ENCODE assay signal across 8 cellular contexts in the genomic region with DNA sequence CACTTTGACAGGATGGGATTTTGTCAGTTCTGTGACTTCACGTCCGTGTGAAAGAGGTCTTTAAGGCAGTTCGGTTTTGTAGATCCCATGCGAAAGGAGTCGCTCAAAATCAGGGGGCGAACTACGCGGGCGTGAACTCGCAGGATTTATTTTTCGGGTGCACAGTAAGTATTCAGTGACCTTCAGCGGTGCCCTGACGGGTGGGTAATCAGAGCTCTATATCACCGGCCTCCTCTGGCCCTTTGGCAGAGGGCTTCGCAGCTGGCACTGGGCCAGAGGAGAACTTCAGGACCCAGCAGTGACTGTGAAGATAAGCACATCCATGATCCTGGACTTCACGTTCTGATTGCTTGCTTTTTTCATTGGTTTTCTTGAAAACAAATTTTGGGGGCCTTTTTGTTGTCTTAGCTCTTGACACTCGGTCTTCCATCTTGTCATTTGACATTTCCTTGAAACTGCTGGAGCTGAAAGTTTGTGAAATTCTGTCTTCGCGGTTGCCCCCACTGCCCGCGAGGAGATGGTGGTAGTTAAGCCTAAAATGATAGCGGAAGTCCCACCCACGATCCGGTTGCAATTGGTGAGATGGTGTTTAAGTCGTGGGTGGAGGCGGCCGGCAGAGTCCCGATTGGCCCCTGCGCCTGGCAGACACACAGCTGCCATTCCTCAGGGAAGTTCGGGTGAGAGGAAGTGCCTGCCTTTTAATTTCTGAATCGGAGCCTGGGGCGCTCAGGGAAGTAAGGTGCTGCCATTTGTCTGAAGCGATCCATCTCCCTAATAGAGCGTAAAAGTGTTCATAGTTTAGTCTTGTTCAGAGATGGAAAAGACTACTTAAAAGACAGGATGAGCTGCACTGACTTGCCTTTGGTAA. TPM values are rescaled to one million over a fixed set of nuclear protein-coding genes. Genes with fewer than 3 reads are reported as not detected.
A peak's percentile ranks its signal among the peaks of the same experiment; 100 is the strongest.
DNase-seq lines count a peak whose midpoint lies in the region; ATAC-seq and TF ChIP-seq lines count a peak whose summit lies in the region.

Gene FAM120AOS (minus strand): TSS at position 535 of the 868 bp plus-strand sequence. CDS start 872 bp downstream, outside the sequence.

- H3K27ac Mint-ChIP-seq in T-helper 2 cell treated with Interferon-gamma antibody and Interleukin-4, amounts not matched to agents 5 μg/mL and 100 μg/mL, for 36 hours = peak within 1 kb of the TSS; percentile 90

- TF ChIP-seq CTCF in ascending aorta (IDR thresholded peaks at IDR 0.05) (no peak), uterus (IDR thresholded peaks at IDR 0.05) (no peak)

- DNase-seq in NCI-H187 (lab: John Stamatoyannopoulos, UW) = peak; percentile 73 to 81
- DNase-seq in T-helper 2 cell treated with Interferon-gamma antibody and Interleukin-4, amounts not matched to agents 5 μg/mL and 100 μg/mL, for 36 hours (ENCODE audit: low spot score) = peak; percentile 91
- peak; percentile 78 to 96 for DNase-seq in ascending aorta (ENCODE audit: low spot score in 2 of 2)
- peak; percentile 93 to 96 (median 95) for DNase-seq in right cardiac atrium
- peak; percentile 84 for DNase-seq in pulmonary artery endothelial cell (ENCODE audit: low read depth, low spot score)
- peak; percentile 87 to 92 for DNase-seq in uterus

- H3K4me1 Mint-ChIP-seq in T-helper 2 cell treated with Interferon-gamma antibody and Interleukin-4, amounts not matched to agents 5 μg/mL and 100 μg/mL, for 36 hours (ENCODE audit: low read depth) = peaks cover 49% of the 10 kb centered on the region

- peaks cover 45% of the 10 kb centered on the region for H3K36me3 Mint-ChIP-seq in T-helper 2 cell treated with Interferon-gamma antibody and Interleukin-4, amounts not matched to agents 5 μg/mL and 100 μg/mL, for 36 hours (ENCODE audit: low read depth)

- no peaks in the 10 kb centered on the region for H3K9me3 Mint-ChIP-seq in T-helper 2 cell treated with Interferon-gamma antibody and Interleukin-4, amounts not matched to agents 5 μg/mL and 100 μg/mL, for 36 hours

- H3K27me3 ChIP-seq in ascending aorta = no peaks in the 10 kb centered on the region
- no peaks in the 10 kb centered on the region for H3K27me3 ChIP-seq in right cardiac atrium (ENCODE audit: control insufficient read depth, insufficient read depth)
- no peaks in the 10 kb centered on the region for H3K27me3 ChIP-seq in uterus

- under 1% methylated on average over 34 of the region's 34 CpGs for WGBS in right cardiac atrium

- ATAC-seq in HG02885 (IDR thresholded peaks at IDR 0.05; ENCODE audit: poor library complexity, unreplicated experiment) (peak; percentile 61), right cardiac atrium (peak; percentile 91)

- H3K36me3 ChIP-seq in ascending aorta = peaks cover 6 to 9% of the 10 kb centered on the region in 2 donors
- no peaks in the 10 kb centered on the region for H3K36me3 ChIP-seq in uterus

- H3K27ac ChIP-seq in ascending aorta (peak within 1 kb of the TSS; percentile 89 to 94), right cardiac atrium (ENCODE audit: low read length) (peak within 1 kb of the TSS; percentile 97), uterus (peak within 1 kb of the TSS; percentile 93 to 98)

- H3K27me3 Mint-ChIP-seq in T-helper 2 cell treated with Interferon-gamma antibody and Interleukin-4, amounts not matched to agents 5 μg/mL and 100 μg/mL, for 36 hours (ENCODE audit: low read depth) = no peaks in the 10 kb centered on the region

- H3K9me3 ChIP-seq in ascending aorta (no peaks in the 10 kb centered on the region), right cardiac atrium (ENCODE audit: control insufficient read depth, low read length) (no peaks in the 10 kb centered on the region), uterus (no peaks in the 10 kb centered on the region)

- peak within 1 kb of the TSS; percentile 63 to 68 for H3K4me3 ChIP-seq in ascending aorta
- H3K4me3 ChIP-seq in right cardiac atrium (ENCODE audit: low read length) = peak within 1 kb of the TSS; percentile 86
- H3K4me3 ChIP-seq in uterus = peak within 1 kb of the TSS; percentile 69 to 81

- intact Hi-C loops in ascending aorta (cut with DNase I) = loop anchor here (2.0 to 10.0 kb wide), 8 partner anchors 49 to 1338 kb away; partner anchors contain the start of genes BICD2, CARD19, IPPK and NINJ1
- intact Hi-C loops in right cardiac atrium (cut with DNase I) = loop anchor here (5.0 to 10.0 kb wide), 4 partner anchors 72 to 358 kb away; partner anchors contain the start of gene CARD19 (in 1 of the 4)
- intact Hi-C loops in uterus (cut with DNase I; ENCODE audit: low total_unique reads) = loop anchor here (10.0 kb wide), 1 partner anchor 712 kb away; no protein-coding TSS in a partner anchor

- H3K4me1 ChIP-seq in ascending aorta (peaks cover 8 to 25% of the 10 kb centered on the region in 2 donors), right cardiac atrium (ENCODE audit: control insufficient read depth, insufficient read depth, low read length) (peaks cover 2% of the 10 kb centered on the region), uterus (peaks cover 0 to 27% of the 10 kb centered on the region in 2 donors)

- TF ChIP-seq POLR2A in GM15510 (IDR thresholded peaks at IDR 0.05; ENCODE audit: borderline replicate concordance, extremely low read depth, insufficient read length) = peak; percentile 63
- TF ChIP-seq POLR2A in uterus (IDR thresholded peaks at IDR 0.05) = peak; percentile 47 to 51

- peak within 1 kb of the TSS; percentile 91 for H3K4me3 Mint-ChIP-seq in T-helper 2 cell treated with Interferon-gamma antibody and Interleukin-4, amounts not matched to agents 5 μg/mL and 100 μg/mL, for 36 hours

RNA-seq across cellular contexts. Expression of gene FAM120AOS, which starts in this region (rescaled TPM):
- 19.9 TPM for total RNA-seq in ascending aorta
- 10 to 100 TPM; 38.2 to 45.6 (median 41.2) TPM for total RNA-seq in right cardiac atrium
- polyA plus RNA-seq in right cardiac atrium = 39.8 TPM
- 32.6 and 32.8 TPM in 2 replicates for total RNA-seq in pulmonary artery endothelial cell
- 10 to 100 TPM in 3 of 4 donors, 1 to 10 TPM in 1; 8.5 to 45.2 (median 39.1) TPM for total RNA-seq in uterus

Comparison
In these comparisons a context has a peak if more than half of its experiments do, and no peak if none do; other contexts are left out.
1. Peak in every context shown above with its lines: DNase-seq, ATAC-seq, H3K4me3 ChIP-seq and H3K27ac ChIP-seq.